23 cellular contexts compared by ENCODE assay signal in genomic region chr7:1380211-1380815, GRCh38.
"Had no signal": no experiment of that assay in that cellular context is flagged by ENCODE, and none has a peak within 500 bp of the region (broad histone marks: within the 10 kb centered on the region; RNA-seq: fewer than 3 reads in every experiment).

No MANE protein-coding gene starts in this region.

- H3K27me3 ChIP-seq: SJCRH30 had no signal

- H3K27ac ChIP-seq: SJCRH30 had no signal

- DNase-seq: IMR-90, Karpas-422, KG1, MG63, NCI-H1092, NCI-H1105 treated with DMSO at 0.1 percent for 48 hours, NCI-H1417 treated with DMSO at 0.1 percent for 48 hours, NCI-H146, NCI-H187, NCI-H2029, NCI-H2081 treated with DMSO at 0.1 percent for 48 hours, NCI-H2171, NCI-H226, NCI-H446, NCI-H510A, NCI-H524 treated with DMSO at 0.1 percent for 48 hours, NCI-H69, NCI-H774, RPMI8226, SHP77 treated with DMSO at 0.1 percent for 48 hours, SJCRH30, SW 1271 had no signal

- H3K4me3 ChIP-seq: MG63, SJCRH30 had no signal

- H3K4me1 ChIP-seq: SJCRH30 had no signal

- ATAC-seq: HepG2 had no signal

- H3K9me3 ChIP-seq: MG63, SJCRH30 had no signal

- H3K36me3 ChIP-seq: MG63, SJCRH30 had no signal
